20 cellular contexts compared by ENCODE assay signal in genomic region chr2:231384970-231385369, GRCh38. TPM values are rescaled to one million over a fixed set of nuclear protein-coding genes. Genes with fewer than 3 reads are reported as not detected.
DNase-seq lines count a peak whose midpoint lies in the region; ATAC-seq and TF ChIP-seq lines count a peak whose summit lies in the region.
"Had no signal": no experiment of that assay in that cellular context is flagged by ENCODE, and none has a peak within 500 bp of the region (broad histone marks: within the 10 kb centered on the region; RNA-seq: fewer than 3 reads in every experiment).

No MANE protein-coding gene starts in this region.

- H3K9ac ChIP-seq in GM23248 = no peak overlapping the region

- no peaks in the 10 kb centered on the region for H3K27me3 ChIP-seq in GM23248 (replicated peaks; ENCODE audit: insufficient read depth)
- H3K27me3 ChIP-seq: BE2C, SJSA1 had no signal

- H3K4me3 ChIP-seq in GM23248 = no peak overlapping the region
- H3K4me3 ChIP-seq: SJSA1 had no signal

- WGBS in GM23248 (ENCODE audit: low coverage in 1 of 2, low lambda C conversion rate in 2 of 2, missing lambda C conversion rate in 2 of 2), 2 experiments = 81 to 84% methylated on average over 2 of the region's 2 CpGs

- no peak for TF ChIP-seq CTCF in endothelial cell (IDR thresholded peaks at IDR 0.05; ENCODE audit: unreplicated experiment)

- no peak overlapping the region for H3K4me2 ChIP-seq in GM23248 (ENCODE audit: unreplicated experiment)

- no peaks in the 10 kb centered on the region for H3K79me2 ChIP-seq in GM23248 (ENCODE audit: insufficient read depth)

- in situ Hi-C loops in GM23248 (cut with MboI) = no loop called here

- ATAC-seq in HG03460 (IDR thresholded peaks at IDR 0.05; ENCODE audit: unreplicated experiment) = no peak

- H2AFZ ChIP-seq in GM23248 = no peak overlapping the region

- peaks cover 3% of the 10 kb centered on the region for H3K9me3 ChIP-seq in GM23248 (ENCODE audit: low read depth)
- H3K9me3 ChIP-seq: BE2C had no signal

- H3K27me3 Mint-ChIP-seq in endothelial cell (ENCODE audit: unreplicated experiment) = peaks cover 11% of the 10 kb centered on the region
- H3K27me3 Mint-ChIP-seq: CD4-positive, alpha-beta T cell had no signal

- DNase-seq in GM23248 = peak; percentile 34
- DNase-seq in M059J (ENCODE audit: low read depth) = peak; percentile 43
- no peak for DNase-seq in endothelial cell (ENCODE audit: low spot score)
- peak; percentile 33 for DNase-seq in renal cortical epithelial cell (ENCODE audit: low read depth)
- DNase-seq in NCI-H2196 treated with DMSO at 0.1 percent for 48 hours (lab: John Stamatoyannopoulos, UW; ENCODE audit: unreplicated experiment) = no peak
- DNase-seq in AML-193 (lab: John Stamatoyannopoulos, UW) = no peak
- DNase-seq: BE2C; Calu3; CD4-positive, alpha-beta T cell; DMS79 treated with DMSO at 0.1 percent for 48 hours; KBM-7; NCI-H187; NCI-H446; NCI-H69; NK-92 treated with Interleukin-12 subunit alpha and Interleukin-12 subunit beta, amount 100 ng/mL, for 24 hours; T-helper 2 cell had no signal

- H3K4me1 ChIP-seq in GM23248 (ENCODE audit: insufficient read depth) = peaks cover 11% of the 10 kb centered on the region

- H3K36me3 ChIP-seq in GM23248 (ENCODE audit: low read depth) = no peaks in the 10 kb centered on the region
- H3K36me3 ChIP-seq: BE2C, SJSA1 had no signal

- no peaks in the 10 kb centered on the region for H3K9me3 Mint-ChIP-seq in endothelial cell (ENCODE audit: unreplicated experiment)

- H3K27ac Mint-ChIP-seq in endothelial cell (ENCODE audit: unreplicated experiment) = no peak overlapping the region
- H3K27ac Mint-ChIP-seq: CD4-positive, alpha-beta T cell had no signal

- H4K20me1 ChIP-seq in GM23248 (ENCODE audit: insufficient read depth) = no peaks in the 10 kb centered on the region

- no peaks in the 10 kb centered on the region for H3K4me1 Mint-ChIP-seq in endothelial cell (ENCODE audit: unreplicated experiment)

- H3K9me2 ChIP-seq in GM23248 (ENCODE audit: insufficient read depth) = no peaks in the 10 kb centered on the region

- peak overlapping the region; percentile 1 for H3K4me3 Mint-ChIP-seq in endothelial cell (ENCODE audit: unreplicated experiment)
- H3K4me3 Mint-ChIP-seq: CD4-positive, alpha-beta T cell had no signal

- H3K27ac ChIP-seq in GM23248 = no peak overlapping the region
- H3K27ac ChIP-seq: HL-60, SJSA1 had no signal

- H3F3A ChIP-seq in GM23248 (ENCODE audit: insufficient read depth) = peaks cover 10% of the 10 kb centered on the region; the same call in 1 of the 2 replicates

- peaks cover 19% of the 10 kb centered on the region for H3K36me3 Mint-ChIP-seq in endothelial cell (ENCODE audit: low read depth, unreplicated experiment)

RNA-seq across cellular contexts. Expression of gene B3GNT7, which starts 10.5 kb away (rescaled TPM):
- total RNA-seq in GM23248 (2014; rRNA removed; shearing (Covaris generic)) = under 0.01 TPM in 1 of 2 replicates, not detected in the other
- polyA plus RNA-seq in GM23248 (2016; fragmentation: Nextera tagmentation; extraction: Ambion mirVana) = 0.08 TPM in 1 of 2 replicates, not detected in the other
- 0.17 and 0.57 TPM in 2 replicates for total RNA-seq in M059J (2014; rRNA removed; shearing (Covaris generic))
- total RNA-seq in endothelial cell (ENCODE audit: unreplicated experiment) = 5.3 TPM
- total RNA-seq in renal cortical epithelial cell = 4.0 and 4.5 TPM in 2 replicates
- total RNA-seq: H4, SJSA1 had no signal

Comparison
In these comparisons a context has a peak if more than half of its experiments do, and no peak if none do; other contexts are left out.
1. DNase-seq: peak in GM23248 (single experiment), M059J (single experiment) and renal cortical epithelial cell (single experiment); none in endothelial cell (single experiment), NCI-H2196 treated with DMSO at 0.1 percent for 48 hours (single experiment) and AML-193 (0 of 2).